Comparison of ENCODE assay signal across 12 cellular contexts in genomic region chr5:135214897-135215616, GRCh38.
DNase-seq lines count a peak whose midpoint lies in the region; ATAC-seq lines count a peak whose summit lies in the region.
"Had no signal": no experiment of that assay in that cellular context is flagged by ENCODE, and none has a peak within 500 bp of the region (broad histone marks: within the 10 kb centered on the region; RNA-seq: fewer than 3 reads in every experiment).

No MANE protein-coding gene starts in this region.

- H3K27me3 Mint-ChIP-seq in activated CD8-positive, alpha-beta T cell treated with anti-CD3 and anti-CD28 coated beads, Interleukin-2, amount 10 ng/mL, durations not matched to agents 7 days and 5 days (ENCODE audit: low read depth): peaks cover 18% of the 10 kb centered on the region

- DNase-seq in ELR (ENCODE audit: low read depth) (peak; percentile 17), OCI-M1 (lab: John Stamatoyannopoulos, UW) (peak; percentile 63), fibroblast of gingiva (ENCODE audit: low read depth) (peak; percentile 60), pons (ENCODE audit: low spot score) (peak; percentile 23), LoVo (ENCODE audit: low spot score) (no peak), iPS-NIHi11 (ENCODE audit: low spot score) (no peak)
- no peak for DNase-seq in activated CD8-positive, alpha-beta T cell treated with anti-CD3 and anti-CD28 coated beads, Interleukin-2, amount 10 ng/mL, durations not matched to agents 7 days and 5 days
- DNase-seq: NCI-H748 treated with DMSO at 0.1 percent for 48 hours, pancreas, T-helper 2 cell had no signal

- no peak for ATAC-seq in HG02938 (IDR thresholded peaks at IDR 0.05; ENCODE audit: unreplicated experiment)
- no peak for ATAC-seq in activated CD8-positive, alpha-beta T cell treated with anti-CD3 and anti-CD28 coated beads, Interleukin-2, amount 10 ng/mL, durations not matched to agents 7 days and 5 days

- H3K9me3 Mint-ChIP-seq in activated CD8-positive, alpha-beta T cell treated with anti-CD3 and anti-CD28 coated beads, Interleukin-2, amount 10 ng/mL, durations not matched to agents 7 days and 5 days (ENCODE audit: insufficient read depth): no peaks in the 10 kb centered on the region

- POLR2A ChIA-PET in activated CD8-positive, alpha-beta T cell treated with anti-CD3 and anti-CD28 coated beads, Interleukin-2, amount 10 ng/mL, durations not matched to agents 7 days and 5 days (lab: Charles Lee): no interaction called here

- no peak overlapping the region for H3K27ac Mint-ChIP-seq in activated CD8-positive, alpha-beta T cell treated with anti-CD3 and anti-CD28 coated beads, Interleukin-2, amount 10 ng/mL, durations not matched to agents 7 days and 5 days
- H3K27ac Mint-ChIP-seq: brain had no signal

- H3K36me3 Mint-ChIP-seq in activated CD8-positive, alpha-beta T cell treated with anti-CD3 and anti-CD28 coated beads, Interleukin-2, amount 10 ng/mL, durations not matched to agents 7 days and 5 days (ENCODE audit: low read depth): no peaks in the 10 kb centered on the region
- H3K36me3 Mint-ChIP-seq: brain had no signal

- no peaks in the 10 kb centered on the region for H3K4me1 Mint-ChIP-seq in activated CD8-positive, alpha-beta T cell treated with anti-CD3 and anti-CD28 coated beads, Interleukin-2, amount 10 ng/mL, durations not matched to agents 7 days and 5 days (ENCODE audit: low read depth)

- no peak overlapping the region for H3K4me3 Mint-ChIP-seq in activated CD8-positive, alpha-beta T cell treated with anti-CD3 and anti-CD28 coated beads, Interleukin-2, amount 10 ng/mL, durations not matched to agents 7 days and 5 days
- H3K4me3 Mint-ChIP-seq: brain had no signal

- CTCF ChIA-PET in activated CD8-positive, alpha-beta T cell treated with anti-CD3 and anti-CD28 coated beads, Interleukin-2, amount 10 ng/mL, durations not matched to agents 7 days and 5 days (lab: Charles Lee): no interaction called here

Comparison
In these comparisons a context has a peak if more than half of its experiments do, and no peak if none do; other contexts are left out.
1. DNase-seq: peak in ELR (single experiment), OCI-M1 (single experiment), fibroblast of gingiva (single experiment) and pons (single experiment); none in LoVo (single experiment), activated CD8-positive, alpha-beta T cell treated with anti-CD3 and anti-CD28 coated beads, Interleukin-2, amount 10 ng/mL, durations not matched to agents 7 days and 5 days (single experiment) and iPS-NIHi11 (single experiment).